1 cellular context compared by ENCODE assay signal in the genomic region with DNA sequence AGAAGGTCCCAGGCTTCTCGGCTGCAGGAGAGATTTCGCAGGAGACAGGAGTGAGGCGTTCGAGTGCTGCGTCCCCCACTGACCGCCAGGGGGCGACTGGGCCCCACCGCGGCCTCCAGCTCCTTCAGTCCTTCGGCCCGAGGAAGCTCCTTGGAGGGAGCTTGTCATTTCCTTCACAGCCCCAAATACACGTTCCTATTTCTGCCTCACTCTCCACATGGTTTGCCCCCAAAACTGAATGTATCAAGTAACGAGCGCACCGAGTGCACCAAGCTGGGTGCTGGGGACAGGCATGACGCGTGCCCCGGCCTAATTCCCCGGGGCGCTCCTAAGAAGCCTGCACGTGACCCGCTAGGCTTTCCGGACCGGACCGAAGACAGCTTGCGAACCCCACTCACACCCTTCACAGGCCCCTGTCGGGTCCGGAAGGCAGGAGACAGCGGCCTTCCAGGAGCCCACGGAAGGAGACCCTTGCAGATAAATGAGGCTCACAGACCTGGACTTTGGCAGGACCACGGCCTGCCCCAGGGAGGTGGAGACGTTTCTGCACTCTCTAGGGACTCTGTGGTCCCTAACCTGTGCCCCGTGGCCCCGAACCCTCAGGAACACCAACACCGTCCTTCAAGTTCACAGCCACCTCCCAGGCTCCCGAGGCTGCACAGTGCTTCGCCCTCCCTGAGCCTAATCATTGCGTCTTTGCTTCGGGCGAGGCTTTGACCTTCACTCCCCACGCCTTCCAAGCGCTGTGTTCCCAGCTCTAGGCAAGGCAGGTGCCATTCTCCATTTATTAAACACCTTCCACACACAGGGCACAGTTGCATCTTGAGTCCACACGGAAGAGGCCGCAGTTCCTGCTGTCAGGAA.
TF ChIP-seq lines count a peak whose summit lies in the region.

No MANE protein-coding gene starts in this region.

TF ChIP-seq in HepG2, 621 proteins besides CTCF, POLR2A, EP300 and RAD21 (continued from another document and continues in another):
- TF ChIP-seq, protein P1, sequence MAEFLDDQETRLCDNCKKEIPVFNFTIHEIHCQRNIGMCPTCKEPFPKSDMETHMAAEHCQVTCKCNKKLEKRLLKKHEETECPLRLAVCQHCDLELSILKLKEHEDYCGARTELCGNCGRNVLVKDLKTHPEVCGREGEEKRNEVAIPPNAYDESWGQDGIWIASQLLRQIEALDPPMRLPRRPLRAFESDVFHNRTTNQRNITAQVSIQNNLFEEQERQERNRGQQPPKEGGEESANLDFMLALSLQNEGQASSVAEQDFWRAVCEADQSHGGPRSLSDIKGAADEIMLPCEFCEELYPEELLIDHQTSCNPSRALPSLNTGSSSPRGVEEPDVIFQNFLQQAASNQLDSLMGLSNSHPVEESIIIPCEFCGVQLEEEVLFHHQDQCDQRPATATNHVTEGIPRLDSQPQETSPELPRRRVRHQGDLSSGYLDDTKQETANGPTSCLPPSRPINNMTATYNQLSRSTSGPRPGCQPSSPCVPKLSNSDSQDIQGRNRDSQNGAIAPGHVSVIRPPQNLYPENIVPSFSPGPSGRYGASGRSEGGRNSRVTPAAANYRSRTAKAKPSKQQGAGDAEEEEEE (CRISPR knock-in tag; IDR thresholded peaks at IDR 0.05; ENCODE audit: borderline replicate concordance) = no peak
- TF ChIP-seq, protein P2, sequence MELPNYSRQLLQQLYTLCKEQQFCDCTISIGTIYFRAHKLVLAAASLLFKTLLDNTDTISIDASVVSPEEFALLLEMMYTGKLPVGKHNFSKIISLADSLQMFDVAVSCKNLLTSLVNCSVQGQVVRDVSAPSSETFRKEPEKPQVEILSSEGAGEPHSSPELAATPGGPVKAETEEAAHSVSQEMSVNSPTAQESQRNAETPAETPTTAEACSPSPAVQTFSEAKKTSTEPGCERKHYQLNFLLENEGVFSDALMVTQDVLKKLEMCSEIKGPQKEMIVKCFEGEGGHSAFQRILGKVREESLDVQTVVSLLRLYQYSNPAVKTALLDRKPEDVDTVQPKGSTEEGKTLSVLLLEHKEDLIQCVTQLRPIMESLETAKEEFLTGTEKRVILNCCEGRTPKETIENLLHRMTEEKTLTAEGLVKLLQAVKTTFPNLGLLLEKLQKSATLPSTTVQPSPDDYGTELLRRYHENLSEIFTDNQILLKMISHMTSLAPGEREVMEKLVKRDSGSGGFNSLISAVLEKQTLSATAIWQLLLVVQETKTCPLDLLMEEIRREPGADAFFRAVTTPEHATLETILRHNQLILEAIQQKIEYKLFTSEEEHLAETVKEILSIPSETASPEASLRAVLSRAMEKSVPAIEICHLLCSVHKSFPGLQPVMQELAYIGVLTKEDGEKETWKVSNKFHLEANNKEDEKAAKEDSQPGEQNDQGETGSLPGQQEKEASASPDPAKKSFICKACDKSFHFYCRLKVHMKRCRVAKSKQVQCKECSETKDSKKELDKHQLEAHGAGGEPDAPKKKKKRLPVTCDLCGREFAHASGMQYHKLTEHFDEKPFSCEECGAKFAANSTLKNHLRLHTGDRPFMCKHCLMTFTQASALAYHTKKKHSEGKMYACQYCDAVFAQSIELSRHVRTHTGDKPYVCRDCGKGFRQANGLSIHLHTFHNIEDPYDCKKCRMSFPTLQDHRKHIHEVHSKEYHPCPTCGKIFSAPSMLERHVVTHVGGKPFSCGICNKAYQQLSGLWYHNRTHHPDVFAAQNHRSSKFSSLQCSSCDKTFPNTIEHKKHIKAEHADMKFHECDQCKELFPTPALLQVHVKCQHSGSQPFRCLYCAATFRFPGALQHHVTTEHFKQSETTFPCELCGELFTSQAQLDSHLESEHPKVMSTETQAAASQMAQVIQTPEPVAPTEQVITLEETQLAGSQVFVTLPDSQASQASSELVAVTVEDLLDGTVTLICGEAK (IDR thresholded peaks at IDR 0.05) = no peak
- TF ChIP-seq, protein P2 (CRISPR knock-in tag; IDR thresholded peaks at IDR 0.05) = no peak
- TF ChIP-seq BORCS8-MEF2B (CRISPR knock-in tag; IDR thresholded peaks at IDR 0.05) (peak; percentile 40; the same call in 1 of the 2 replicates), PCBP1 (IDR thresholded peaks at IDR 0.05; ENCODE audit: borderline replicate concordance, low read depth, low read length) (no peak), EZH2 (conservative IDR thresholded peaks at IDR 0.05; ENCODE audit: low read depth, low read length) (no peak), CAMTA2 (CRISPR knock-in tag; IDR thresholded peaks at IDR 0.05; ENCODE audit: borderline replicate concordance) (0 out of 2 replicates have a peak, but pooled peaks have one; percentile 21), PAX8 (CRISPR knock-in tag; IDR thresholded peaks at IDR 0.05; ENCODE audit: borderline replicate concordance) (no peak), XRCC5 (optimal IDR thresholded peaks at IDR 0.05; ENCODE audit: low read length) (peak; percentile 46), ZNF253 (CRISPR knock-in tag; IDR thresholded peaks at IDR 0.05; ENCODE audit: borderline replicate concordance) (no peak), ZNF180 (CRISPR knock-in tag; IDR thresholded peaks at IDR 0.05; ENCODE audit: borderline replicate concordance, low read depth) (no peak), HOXD1 (CRISPR knock-in tag; IDR thresholded peaks at IDR 0.05) (no peak), GATA4 (IDR thresholded peaks at IDR 0.05; ENCODE audit: borderline replicate concordance, low read depth) (no peak), ZNF274 (CRISPR knock-in tag; IDR thresholded peaks at IDR 0.05) (no peak), ZFP36L1 (CRISPR knock-in tag; IDR thresholded peaks at IDR 0.05) (no peak), ZFAT (CRISPR knock-in tag; conservative IDR thresholded peaks at IDR 0.05) (no peak), ZNF549 (CRISPR knock-in tag; IDR thresholded peaks at IDR 0.05) (no peak), TBX2 (CRISPR knock-in tag; IDR thresholded peaks at IDR 0.05; ENCODE audit: borderline replicate concordance) (no peak), GABPB1 (CRISPR knock-in tag; IDR thresholded peaks at IDR 0.05) (peak; percentile 32; the same call in 1 of the 2 replicates), PRPF4 (IDR thresholded peaks at IDR 0.05; ENCODE audit: low read depth, low read length, poor library complexity, severe bottlenecking) (no peak), ZNF382 (CRISPR knock-in tag; IDR thresholded peaks at IDR 0.05; ENCODE audit: borderline replicate concordance) (no peak), ZNF781 (CRISPR knock-in tag; IDR thresholded peaks at IDR 0.05; ENCODE audit: borderline replicate concordance, not compliant biosample characterization) (peak; percentile 16), ZNF451 (CRISPR knock-in tag; IDR thresholded peaks at IDR 0.05) (no peak), KLF16 (CRISPR knock-in tag; IDR thresholded peaks at IDR 0.05) (no peak), RFX3 (CRISPR knock-in tag; IDR thresholded peaks at IDR 0.05) (no peak), NFKBIZ (CRISPR knock-in tag; IDR thresholded peaks at IDR 0.05) (no peak), FOXM1 (CRISPR knock-in tag; IDR thresholded peaks at IDR 0.05) (no peak), ZNF501 (CRISPR knock-in tag; IDR thresholded peaks at IDR 0.05) (peak; percentile 54; the same call in 1 of the 2 replicates), ZEB1 (IDR thresholded peaks at IDR 0.05; ENCODE audit: insufficient replicate concordance, low read depth) (no peak), SKI (IDR thresholded peaks at IDR 0.05; ENCODE audit: partially characterized antibody) (no peak), CENPT (CRISPR knock-in tag; IDR thresholded peaks at IDR 0.05; ENCODE audit: low read depth) (no peak), ZSCAN25 (CRISPR knock-in tag; IDR thresholded peaks at IDR 0.05) (no peak), DMAP1 (CRISPR knock-in tag; IDR thresholded peaks at IDR 0.05) (no peak), MEIS1 (CRISPR knock-in tag; IDR thresholded peaks at IDR 0.05; ENCODE audit: borderline replicate concordance) (0 out of 2 replicates have a peak, but pooled peaks have one; percentile 20)
- TF ChIP-seq, protein P3, sequence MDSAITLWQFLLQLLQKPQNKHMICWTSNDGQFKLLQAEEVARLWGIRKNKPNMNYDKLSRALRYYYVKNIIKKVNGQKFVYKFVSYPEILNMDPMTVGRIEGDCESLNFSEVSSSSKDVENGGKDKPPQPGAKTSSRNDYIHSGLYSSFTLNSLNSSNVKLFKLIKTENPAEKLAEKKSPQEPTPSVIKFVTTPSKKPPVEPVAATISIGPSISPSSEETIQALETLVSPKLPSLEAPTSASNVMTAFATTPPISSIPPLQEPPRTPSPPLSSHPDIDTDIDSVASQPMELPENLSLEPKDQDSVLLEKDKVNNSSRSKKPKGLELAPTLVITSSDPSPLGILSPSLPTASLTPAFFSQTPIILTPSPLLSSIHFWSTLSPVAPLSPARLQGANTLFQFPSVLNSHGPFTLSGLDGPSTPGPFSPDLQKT (CRISPR knock-in tag; IDR thresholded peaks at IDR 0.05; ENCODE audit: borderline replicate concordance) = no peak
- TF ChIP-seq, protein P4, sequence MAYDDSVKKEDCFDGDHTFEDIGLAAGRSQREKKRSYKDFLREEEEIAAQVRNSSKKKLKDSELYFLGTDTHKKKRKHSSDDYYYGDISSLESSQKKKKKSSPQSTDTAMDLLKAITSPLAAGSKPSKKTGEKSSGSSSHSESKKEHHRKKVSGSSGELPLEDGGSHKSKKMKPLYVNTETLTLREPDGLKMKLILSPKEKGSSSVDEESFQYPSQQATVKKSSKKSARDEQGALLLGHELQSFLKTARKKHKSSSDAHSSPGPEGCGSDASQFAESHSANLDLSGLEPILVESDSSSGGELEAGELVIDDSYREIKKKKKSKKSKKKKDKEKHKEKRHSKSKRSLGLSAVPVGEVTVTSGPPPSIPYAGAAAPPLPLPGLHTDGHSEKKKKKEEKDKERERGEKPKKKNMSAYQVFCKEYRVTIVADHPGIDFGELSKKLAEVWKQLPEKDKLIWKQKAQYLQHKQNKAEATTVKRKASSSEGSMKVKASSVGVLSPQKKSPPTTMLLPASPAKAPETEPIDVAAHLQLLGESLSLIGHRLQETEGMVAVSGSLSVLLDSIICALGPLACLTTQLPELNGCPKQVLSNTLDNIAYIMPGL (CRISPR knock-in tag; IDR thresholded peaks at IDR 0.05; ENCODE audit: borderline replicate concordance in 1 of 2, low read depth in 1 of 2) = peak in 1 of 2 experiments; percentile 50; a peak in 1 of 4 replicates
- TF ChIP-seq, protein P5, sequence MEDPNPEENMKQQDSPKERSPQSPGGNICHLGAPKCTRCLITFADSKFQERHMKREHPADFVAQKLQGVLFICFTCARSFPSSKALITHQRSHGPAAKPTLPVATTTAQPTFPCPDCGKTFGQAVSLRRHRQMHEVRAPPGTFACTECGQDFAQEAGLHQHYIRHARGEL (CRISPR knock-in tag; IDR thresholded peaks at IDR 0.05) = no peak
- TF ChIP-seq, protein P6, sequence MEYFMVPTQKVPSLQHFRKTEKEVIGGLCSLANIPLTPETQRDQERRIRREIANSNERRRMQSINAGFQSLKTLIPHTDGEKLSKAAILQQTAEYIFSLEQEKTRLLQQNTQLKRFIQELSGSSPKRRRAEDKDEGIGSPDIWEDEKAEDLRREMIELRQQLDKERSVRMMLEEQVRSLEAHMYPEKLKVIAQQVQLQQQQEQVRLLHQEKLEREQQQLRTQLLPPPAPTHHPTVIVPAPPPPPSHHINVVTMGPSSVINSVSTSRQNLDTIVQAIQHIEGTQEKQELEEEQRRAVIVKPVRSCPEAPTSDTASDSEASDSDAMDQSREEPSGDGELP (IDR thresholded peaks at IDR 0.05; ENCODE audit: borderline replicate concordance, low read depth) = no peak
- TF ChIP-seq, protein P7, sequence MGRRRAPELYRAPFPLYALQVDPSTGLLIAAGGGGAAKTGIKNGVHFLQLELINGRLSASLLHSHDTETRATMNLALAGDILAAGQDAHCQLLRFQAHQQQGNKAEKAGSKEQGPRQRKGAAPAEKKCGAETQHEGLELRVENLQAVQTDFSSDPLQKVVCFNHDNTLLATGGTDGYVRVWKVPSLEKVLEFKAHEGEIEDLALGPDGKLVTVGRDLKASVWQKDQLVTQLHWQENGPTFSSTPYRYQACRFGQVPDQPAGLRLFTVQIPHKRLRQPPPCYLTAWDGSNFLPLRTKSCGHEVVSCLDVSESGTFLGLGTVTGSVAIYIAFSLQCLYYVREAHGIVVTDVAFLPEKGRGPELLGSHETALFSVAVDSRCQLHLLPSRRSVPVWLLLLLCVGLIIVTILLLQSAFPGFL (CRISPR knock-in tag; IDR thresholded peaks at IDR 0.05) = no peak
- TF ChIP-seq, protein P8, sequence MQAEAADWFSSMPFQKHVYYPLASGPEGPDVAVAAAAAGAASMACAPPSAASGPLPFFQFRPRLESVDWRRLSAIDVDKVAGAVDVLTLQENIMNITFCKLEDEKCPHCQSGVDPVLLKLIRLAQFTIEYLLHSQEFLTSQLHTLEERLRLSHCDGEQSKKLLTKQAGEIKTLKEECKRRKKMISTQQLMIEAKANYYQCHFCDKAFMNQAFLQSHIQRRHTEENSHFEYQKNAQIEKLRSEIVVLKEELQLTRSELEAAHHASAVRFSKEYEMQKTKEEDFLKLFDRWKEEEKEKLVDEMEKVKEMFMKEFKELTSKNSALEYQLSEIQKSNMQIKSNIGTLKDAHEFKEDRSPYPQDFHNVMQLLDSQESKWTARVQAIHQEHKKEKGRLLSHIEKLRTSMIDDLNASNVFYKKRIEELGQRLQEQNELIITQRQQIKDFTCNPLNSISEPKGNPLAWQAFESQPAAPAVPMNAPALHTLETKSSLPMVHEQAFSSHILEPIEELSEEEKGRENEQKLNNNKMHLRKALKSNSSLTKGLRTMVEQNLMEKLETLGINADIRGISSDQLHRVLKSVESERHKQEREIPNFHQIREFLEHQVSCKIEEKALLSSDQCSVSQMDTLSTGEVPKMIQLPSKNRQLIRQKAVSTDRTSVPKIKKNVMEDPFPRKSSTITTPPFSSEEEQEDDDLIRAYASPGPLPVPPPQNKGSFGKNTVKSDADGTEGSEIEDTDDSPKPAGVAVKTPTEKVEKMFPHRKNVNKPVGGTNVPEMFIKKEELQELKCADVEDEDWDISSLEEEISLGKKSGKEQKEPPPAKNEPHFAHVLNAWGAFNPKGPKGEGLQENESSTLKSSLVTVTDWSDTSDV (CRISPR knock-in tag; IDR thresholded peaks at IDR 0.05) = no peak
